Comparison of ENCODE assay signal across 8 cellular contexts in genomic region chr17:7023576-7024401, GRCh38. TPM values are rescaled to one million over a fixed set of nuclear protein-coding genes. Genes with fewer than 3 reads are reported as not detected.
DNase-seq lines count a peak whose midpoint lies in the region; TF ChIP-seq lines count a peak whose summit lies in the region.

No MANE protein-coding gene starts in this region.

- WGBS in lower leg skin, 2 donors: 33 to 38% methylated on average over 42 to 51 of the region's 51 CpGs

- H3K4me3 ChIP-seq in effector memory CD4-positive, alpha-beta T cell (ENCODE audit: insufficient read depth, low read depth, low read length, poor library complexity, severe bottlenecking): peak overlapping the region; percentile 35
- no peak overlapping the region for H3K4me3 ChIP-seq in lower leg skin (ENCODE audit: low read depth, poor library complexity, severe bottlenecking)

- DNase-seq in GM10266 (ENCODE audit: extremely low spot score): peak; percentile 94
- DNase-seq in NCI-H2029 (lab: John Stamatoyannopoulos, UW): peak; percentile 60
- DNase-seq in activated CD8-positive, alpha-beta memory T cell treated with anti-CD3 and anti-CD28 coated beads for 24 hours: peak; percentile 98
- DNase-seq in effector memory CD4-positive, alpha-beta T cell: peak; percentile 94 to 96 (median 95)
- DNase-seq in lower leg skin (ENCODE audit: low spot score in 2 of 2): peak; percentile 93 to 99
- peak; percentile 94 for DNase-seq in stimulated activated CD4-positive, alpha-beta T cell treated with anti-CD3 and anti-CD28 coated beads, Interleukin-4, amount 100 ng/mL, for 24 hours
- DNase-seq in NCI-H1694 (lab: John Stamatoyannopoulos, UW): no peak
- DNase-seq in NCI-H2196 treated with DMSO at 0.1 percent for 48 hours (lab: John Stamatoyannopoulos, UW; ENCODE audit: unreplicated experiment): no peak

- TF ChIP-seq CTCF in GM10266 (IDR thresholded peaks at IDR 0.05; ENCODE audit: control insufficient read depth, insufficient read depth, low read depth, missing control alignments): no peak
- no peak for TF ChIP-seq CTCF in lower leg skin (IDR thresholded peaks at IDR 0.05)

- peak overlapping the region; percentile 27 for H3K27ac ChIP-seq in effector memory CD4-positive, alpha-beta T cell (ENCODE audit: insufficient read depth, low read length, poor library complexity, severe bottlenecking)

- no peaks in the 10 kb centered on the region for H3K27me3 ChIP-seq in effector memory CD4-positive, alpha-beta T cell (replicated peaks; ENCODE audit: control insufficient read depth, insufficient read depth, low read length, poor library complexity, severe bottlenecking)

- intact Hi-C loops in lower leg skin (cut with DNase I; ENCODE audit: low total_unique reads): no loop called here

- H3K36me3 ChIP-seq in effector memory CD4-positive, alpha-beta T cell (ENCODE audit: control insufficient read depth, insufficient read depth, low read length): no peaks in the 10 kb centered on the region

- peaks cover 21% of the 10 kb centered on the region for H3K4me1 ChIP-seq in effector memory CD4-positive, alpha-beta T cell (ENCODE audit: control insufficient read depth, insufficient read depth, low read length, poor library complexity, severe bottlenecking)

- no peaks in the 10 kb centered on the region for H3K9me3 ChIP-seq in effector memory CD4-positive, alpha-beta T cell (ENCODE audit: control insufficient read depth, low read length)

- TF ChIP-seq POLR2A in lower leg skin (IDR thresholded peaks at IDR 0.05): peak in 1 of 2 donors; percentile 57

RNA-seq across cellular contexts. Expression of gene BCL6B, which starts 0.9 kb away (rescaled TPM):
- 1 to 10 TPM in 3 of 4 donors, under 1 TPM in 1; 0.72 to 5.1 (median 2.1) TPM for total RNA-seq in lower leg skin

RNA-seq across cellular contexts. Expression of gene RNASEK, which starts 11.4 kb away (rescaled TPM):
- total RNA-seq in lower leg skin: 100 to 1,000 TPM; 187 to 231 (median 220) TPM

RNA-seq across cellular contexts. Expression of gene SLC16A13, which starts 12.0 kb away (rescaled TPM):
- total RNA-seq in lower leg skin: 1 to 10 TPM; 1.0 to 5.2 (median 2.6) TPM

RNA-seq across cellular contexts. Expression of gene SLC16A11, which starts 20.1 kb away (rescaled TPM):
- total RNA-seq in lower leg skin: 1 to 10 TPM; 1.1 to 6.3 (median 4.1) TPM

RNA-seq across cellular contexts. Expression of gene ALOX12, which starts 27.9 kb away (rescaled TPM):
- total RNA-seq in lower leg skin: 10 to 100 TPM; 17.1 to 32.5 (median 21.9) TPM

Comparison
In these comparisons a context has a peak if more than half of its experiments do, and no peak if none do; other contexts are left out.
1. DNase-seq: peak in GM10266 (single experiment), NCI-H2029 (single experiment), activated CD8-positive, alpha-beta memory T cell treated with anti-CD3 and anti-CD28 coated beads for 24 hours (single experiment), effector memory CD4-positive, alpha-beta T cell (3 of 3), lower leg skin (2 of 2) and stimulated activated CD4-positive, alpha-beta T cell treated with anti-CD3 and anti-CD28 coated beads, Interleukin-4, amount 100 ng/mL, for 24 hours (single experiment); none in NCI-H1694 (single experiment) and NCI-H2196 treated with DMSO at 0.1 percent for 48 hours (single experiment).